ENCODE assay signal across 17 cellular contexts in the genomic region with DNA sequence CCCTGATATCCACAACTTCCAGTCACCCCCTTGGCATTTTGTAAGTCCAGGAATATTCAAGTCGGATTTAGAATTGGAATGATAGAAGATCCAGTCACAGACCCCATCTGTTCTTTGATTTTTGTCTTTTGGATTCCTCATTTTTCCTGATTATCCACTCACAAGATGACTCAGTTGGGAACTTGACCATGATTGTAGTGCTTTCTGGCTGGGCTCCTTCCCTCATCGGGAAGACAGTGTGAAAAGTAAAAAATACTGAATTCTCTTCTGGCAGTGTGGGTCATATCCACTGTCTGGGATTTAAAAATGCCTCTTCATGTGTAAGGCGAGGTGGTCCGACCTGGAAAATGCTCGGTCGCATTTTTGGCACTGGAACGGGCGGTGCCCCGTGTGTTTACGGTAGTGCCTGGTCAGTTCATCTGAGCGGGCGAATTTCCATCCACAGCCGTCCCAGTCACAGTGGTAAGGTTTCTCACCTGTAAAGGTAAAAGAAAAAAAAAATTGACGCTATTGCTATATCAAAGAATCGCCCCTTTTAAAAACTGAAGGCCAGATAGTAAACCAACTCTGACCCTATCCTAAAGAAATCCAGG. TPM values are rescaled to one million over a fixed set of nuclear protein-coding genes. Genes with fewer than 3 reads are reported as not detected.
DNase-seq lines count a peak whose midpoint lies in the region; ATAC-seq, FAIRE-seq and TF ChIP-seq lines count a peak whose summit lies in the region.
"Had no signal": no experiment of that assay in that cellular context is flagged by ENCODE, and none has a peak within 500 bp of the region (broad histone marks: within the 10 kb centered on the region; RNA-seq: fewer than 3 reads in every experiment).

No MANE protein-coding gene starts in this region.

- no peaks in the 10 kb centered on the region for H3K27me3 ChIP-seq in IMR-90 (ENCODE audit: control insufficient read depth, insufficient read depth, low read length)
- peaks cover 3 to 8% of the 10 kb centered on the region in 2 experiments for H3K27me3 ChIP-seq in endothelial cell of umbilical vein (ENCODE audit: control insufficient read depth in 2 of 2, insufficient read depth in 2 of 2, low read length in 2 of 2)
- H3K27me3 ChIP-seq in mesenchymal stem cell (ENCODE audit: control insufficient read depth in 1 of 2, insufficient read depth in 1 of 2, low read length in 2 of 2): peaks cover 0 to 21% of the 10 kb centered on the region in 2 experiments
- H3K27me3 ChIP-seq in subcutaneous abdominal adipose tissue (ENCODE audit: control insufficient read depth in 5 of 5, insufficient read depth in 4 of 5, low read length in 5 of 5): peaks cover 0 to 3% (median 0%) of the 10 kb centered on the region in 5 donors
- H3K27me3 ChIP-seq: pancreas had no signal

- no peak overlapping the region for H2BK20ac ChIP-seq in IMR-90 (ENCODE audit: low read depth, low read length)

- H3K4ac ChIP-seq in IMR-90 (ENCODE audit: low read depth, low read length) (no peak overlapping the region), mesenchymal stem cell (ENCODE audit: low read depth in 1 of 2, low read length in 2 of 2) (no peak overlapping the region)

- no peak overlapping the region for H2AFZ ChIP-seq in IMR-90 (replicated peaks; ENCODE audit: low read length, poor library complexity)
- H2AFZ ChIP-seq in endothelial cell of umbilical vein (ENCODE audit: low read depth, low read length): no peak overlapping the region
- no peak overlapping the region for H2AFZ ChIP-seq in mesenchymal stem cell (ENCODE audit: low read depth, low read length)

- in situ Hi-C loops in IMR-90 (cut with MboI; ENCODE audit: low sequenced_read_pairs): loop anchor here (10.0 to 25.0 kb wide), 2 partner anchors 249 to 402 kb away; no protein-coding TSS in a partner anchor

- intact Hi-C loops in IMR-90 (cut with micrococcal nuclease): loop anchor here (10.0 kb wide), 2 partner anchors 359 to 679 kb away; no protein-coding TSS in a partner anchor
- intact Hi-C loops in endothelial cell of umbilical vein (cut with micrococcal nuclease): loop anchor here (5.0 to 10.0 kb wide), 2 partner anchors 992 to 1629 kb away; a partner anchor contains a TSS

- POLR2A ChIA-PET in IMR-90 (lab: Charles Lee; ENCODE audit: unreplicated experiment): no interaction called here
- POLR2A ChIA-PET in endothelial cell of umbilical vein (lab: Charles Lee): no interaction called here

- H3K4me2 ChIP-seq in IMR-90 (ENCODE audit: low read depth, low read length) (no peak overlapping the region; the same call in 1 of the 2 replicates), endothelial cell of umbilical vein (ENCODE audit: insufficient read depth, low read length) (no peak overlapping the region), mesenchymal stem cell (ENCODE audit: low read length, poor library complexity, severe bottlenecking) (no peak overlapping the region)

- TF ChIP-seq POLR2A in IMR-90 (IDR thresholded peaks at IDR 0.05; ENCODE audit: low read depth, low read length) (no peak; the same call in 1 of the 2 replicates), endothelial cell of umbilical vein (IDR thresholded peaks at IDR 0.05; ENCODE audit: low read depth, low read length) (no peak)

- TF ChIP-seq CTCF in IMR-90 (conservative IDR thresholded peaks at IDR 0.05; ENCODE audit: low read depth, low read length) (no peak), endothelial cell of umbilical vein (IDR thresholded peaks at IDR 0.05; ENCODE audit: extremely low read depth in 1 of 2, insufficient read depth in 1 of 2, low read depth in 1 of 2, low read length in 2 of 2) (no peak)

- H4K8ac ChIP-seq in IMR-90 (ENCODE audit: low read depth in 2 of 2, low read length in 2 of 2): no peak overlapping the region
- H4K8ac ChIP-seq in mesenchymal stem cell (ENCODE audit: low read length): peak overlapping the region; percentile 51

- no peaks in the 10 kb centered on the region for H3K9me3 ChIP-seq in IMR-90 (ENCODE audit: control insufficient read depth, insufficient read depth, low read length)
- H3K9me3 ChIP-seq in endothelial cell of umbilical vein (replicated peaks; ENCODE audit: control insufficient read depth, insufficient read depth, low read length): no peaks in the 10 kb centered on the region
- H3K9me3 ChIP-seq in mesenchymal stem cell (ENCODE audit: control insufficient read depth, low read length): no peaks in the 10 kb centered on the region
- H3K9me3 ChIP-seq in subcutaneous abdominal adipose tissue (ENCODE audit: control insufficient read depth in 5 of 5, low read length in 5 of 5): no peaks in the 10 kb centered on the region
- H3K9me3 ChIP-seq: pancreas had no signal

- ATAC-seq in IMR-90 (ENCODE audit: low read depth) (no peak), GM19324 (IDR thresholded peaks at IDR 0.05; ENCODE audit: low FRiP score, unreplicated experiment) (no peak)
- ATAC-seq: activated T-cell treated with anti-CD3 and anti-CD28 coated beads, Interleukin-2, amount 50 U/mL, for 4 hours; pancreas had no signal

- H3K14ac ChIP-seq in IMR-90 (replicated peaks; ENCODE audit: low read depth, low read length): no peak overlapping the region
- H3K14ac ChIP-seq in mesenchymal stem cell (ENCODE audit: low read length in 2 of 2): no peak overlapping the region

- BruUV-seq in IMR-90 (replicated peaks; lab: Mats Ljungman, UMichigan) (no TSS peak), endothelial cell of umbilical vein (replicated peaks; lab: Mats Ljungman, UMichigan) (no TSS peak)

- H2AK9ac ChIP-seq in IMR-90 (replicated peaks; ENCODE audit: low read depth, low read length, poor library complexity): no peak overlapping the region

- H2BK15ac ChIP-seq in IMR-90 (ENCODE audit: low read depth, low read length): no peak overlapping the region
- H2BK15ac ChIP-seq in mesenchymal stem cell (ENCODE audit: low read depth, poor library complexity, severe bottlenecking): no peak overlapping the region

- H3K79me2 ChIP-seq in endothelial cell of umbilical vein (ENCODE audit: control insufficient read depth, insufficient read depth, low read length): no peaks in the 10 kb centered on the region

- no peak overlapping the region for H2BK5ac ChIP-seq in IMR-90 (ENCODE audit: low read depth, low read length, poor library complexity, severe bottlenecking)
- H2BK5ac ChIP-seq in mesenchymal stem cell (ENCODE audit: low read depth, low read length, poor library complexity, severe bottlenecking): no peak overlapping the region

- H3K18ac ChIP-seq in IMR-90 (ENCODE audit: low read depth, low read length) (no peak overlapping the region), mesenchymal stem cell (ENCODE audit: low read depth in 1 of 2, low read length in 2 of 2) (no peak overlapping the region)

- H3K56ac ChIP-seq in IMR-90 (ENCODE audit: extremely low read depth, insufficient read depth, low read length): no peak overlapping the region

- H3K4me3 ChIP-seq in IMR-90 (ENCODE audit: insufficient read depth, low read depth, low read length) (no peak overlapping the region), endothelial cell of umbilical vein (replicated peaks in 1 of 3; ENCODE audit: insufficient read depth in 1 of 3, low read depth in 1 of 3, low read length in 3 of 3) (no peak overlapping the region), mesenchymal stem cell (ENCODE audit: insufficient read depth in 1 of 2, low read depth in 1 of 2, low read length in 2 of 2) (peak overlapping the region in 1 of 2 experiments; percentile 96), subcutaneous abdominal adipose tissue (ENCODE audit: low read depth in 1 of 5, low read length in 5 of 5) (peak overlapping the region; percentile 84 to 100 (median 90))
- H3K4me3 ChIP-seq: pancreas had no signal

- H2BK120ac ChIP-seq in IMR-90 (ENCODE audit: low read depth, low read length): no peak overlapping the region
- no peak overlapping the region for H2BK120ac ChIP-seq in mesenchymal stem cell (ENCODE audit: low read depth, low read length)

- H4K20me1 ChIP-seq in IMR-90 (ENCODE audit: insufficient read depth, low read length) (peaks cover 5% of the 10 kb centered on the region), endothelial cell of umbilical vein (replicated peaks; ENCODE audit: control insufficient read depth, extremely low read depth, insufficient read depth, low read length) (no peaks in the 10 kb centered on the region)

- H3K4me1 ChIP-seq in IMR-90 (ENCODE audit: control insufficient read depth, insufficient read depth, low read length) (peaks cover 1% of the 10 kb centered on the region), endothelial cell of umbilical vein (ENCODE audit: control insufficient read depth, extremely low read depth, insufficient read depth, low read length) (peaks cover 11% of the 10 kb centered on the region), mesenchymal stem cell (ENCODE audit: control insufficient read depth, insufficient read depth, low read depth, low read length) (peaks cover 24% of the 10 kb centered on the region), subcutaneous abdominal adipose tissue (ENCODE audit: control insufficient read depth in 5 of 5, insufficient read depth in 5 of 5, low read length in 5 of 5) (peaks cover 4 to 53% (median 31%) of the 10 kb centered on the region in 5 donors)

- no peak overlapping the region for H3K9ac ChIP-seq in IMR-90 (ENCODE audit: low read depth, low read length)
- no peak overlapping the region for H3K9ac ChIP-seq in endothelial cell of umbilical vein (replicated peaks; ENCODE audit: extremely low read depth, insufficient read depth, low read length)
- H3K9ac ChIP-seq in mesenchymal stem cell (ENCODE audit: low read length): peak overlapping the region; percentile 96
- peak overlapping the region in 4 of 5 donors; percentile 16 to 58 (median 44) for H3K9ac ChIP-seq in subcutaneous abdominal adipose tissue (ENCODE audit: low read length in 5 of 5)

- no peaks in the 10 kb centered on the region; a peak in 2 of 4 replicates for H3K79me1 ChIP-seq in IMR-90 (ENCODE audit: low read depth in 1 of 2, low read length in 2 of 2)
- peaks cover 2% of the 10 kb centered on the region for H3K79me1 ChIP-seq in mesenchymal stem cell (replicated peaks; ENCODE audit: low read length, poor library complexity, severe bottlenecking)

- H3K23ac ChIP-seq in IMR-90 (ENCODE audit: low read depth, low read length) (no peak overlapping the region), mesenchymal stem cell (ENCODE audit: low read length in 2 of 2) (no peak overlapping the region)

- no peaks in the 10 kb centered on the region for H3K9me1 ChIP-seq in IMR-90 (ENCODE audit: insufficient read depth, low read length)
- H3K9me1 ChIP-seq in endothelial cell of umbilical vein (replicated peaks; ENCODE audit: control insufficient read depth, extremely low read depth, insufficient read depth, low read length): no peaks in the 10 kb centered on the region

- H2AK5ac ChIP-seq in IMR-90 (ENCODE audit: low read depth, low read length): peak overlapping the region; percentile 11; the same call in 1 of the 2 replicates
- H2AK5ac ChIP-seq in mesenchymal stem cell (ENCODE audit: low read length, severe bottlenecking): no peak overlapping the region

- no peak for TF ChIP-seq RAD21 in IMR-90 (IDR thresholded peaks at IDR 0.05; ENCODE audit: low read length)

- CTCF ChIA-PET in IMR-90 (lab: Yijun Ruan, JAX): no interaction called here
- CTCF ChIA-PET in endothelial cell of umbilical vein (lab: Charles Lee): no interaction called here

- peak; percentile 15 for FAIRE-seq in endothelial cell of umbilical vein (lab: Jason Lieb, UNC)
- FAIRE-seq: GM12892 had no signal

- H3K36me3 ChIP-seq in IMR-90 (ENCODE audit: control insufficient read depth, insufficient read depth, low read length) (peaks cover 17% of the 10 kb centered on the region), endothelial cell of umbilical vein (ENCODE audit: control insufficient read depth in 2 of 2, extremely low read depth in 1 of 2, insufficient read depth in 2 of 2, low read length in 2 of 2) (no peaks in the 10 kb centered on the region), mesenchymal stem cell (ENCODE audit: control insufficient read depth in 1 of 2, insufficient read depth in 2 of 2, low read depth in 1 of 2, low read length in 2 of 2) (peaks cover 6 to 43% of the 10 kb centered on the region in 2 experiments), subcutaneous abdominal adipose tissue (ENCODE audit: control insufficient read depth in 5 of 5, insufficient read depth in 5 of 5, low read length in 5 of 5) (peaks cover 16 to 30% (median 28%) of the 10 kb centered on the region in 5 donors)
- H3K36me3 ChIP-seq: pancreas had no signal

- H2BK12ac ChIP-seq in mesenchymal stem cell (ENCODE audit: low read length in 2 of 2): no peak overlapping the region

- dilution Hi-C loops in IMR-90 (cut with HindIII; ENCODE audit: low sequenced_read_pairs, unreplicated experiment): no loop called here
- dilution Hi-C loops in endothelial cell of umbilical vein (cut with MboI; ENCODE audit: extremely low pct_ligation_motif_present, low sequenced_read_pairs): no loop called here

- no peak overlapping the region for H3K27ac ChIP-seq in IMR-90 (ENCODE audit: insufficient read depth, low read length)
- no peak overlapping the region for H3K27ac ChIP-seq in endothelial cell of umbilical vein (ENCODE audit: insufficient read depth, low read depth, low read length)
- no peak overlapping the region for H3K27ac ChIP-seq in mesenchymal stem cell (ENCODE audit: low read length, poor library complexity, severe bottlenecking)
- peak overlapping the region; percentile 4 for H3K27ac ChIP-seq in subcutaneous abdominal adipose tissue (ENCODE audit: low read depth, low read length)
- H3K27ac ChIP-seq: pancreas had no signal

- no peak for DNase-seq in IMR-90
- no peak for DNase-seq in endothelial cell of umbilical vein (ENCODE audit: low read depth, low spot score)
- DNase-seq in mesenchymal stem cell: peak; percentile 33
- DNase-seq in NCI-H82 (lab: John Stamatoyannopoulos, UW): no peak
- DNase-seq in amniotic stem cell (lab: John Stamatoyannopoulos, UW): no peak
- DNase-seq in NCI-H446 (lab: John Stamatoyannopoulos, UW): no peak
- DNase-seq: activated CD4-positive, alpha-beta T cell treated with anti-CD3 and anti-CD28 coated beads for 4 hours; activated T-cell treated with anti-CD3 and anti-CD28 coated beads, Interleukin-2, amount 50 U/mL, for 4 hours; C1 segment of cervical spinal cord; EL; NCI-H1092 treated with DMSO at 0.1 percent for 48 hours; NCI-H345; pancreas; stimulated activated CD4-positive, alpha-beta T cell treated with anti-CD3 and anti-CD28 coated beads, Interleukin-1b, Interleukin-23, amount 100 ng/mL, for 48 hours had no signal

- WGBS in IMR-90 (ENCODE audit: extremely low coverage in 2 of 2, insufficient read length in 1 of 2), 2 experiments: 93% methylated on average over 9 of the region's 15 CpGs; no CpG with 5 or more reads in 1 of the 2 experiments
- WGBS in mesenchymal stem cell: 98% methylated on average over 9 of the region's 15 CpGs

- no peak overlapping the region for H4K5ac ChIP-seq in IMR-90 (ENCODE audit: low read depth, low read length)

- H4K91ac ChIP-seq in IMR-90 (ENCODE audit: insufficient read depth, low read depth, low read length) (no peak overlapping the region), mesenchymal stem cell (ENCODE audit: low read length) (no peak overlapping the region)

RNA-seq across cellular contexts. Expression of a gene that starts 4.0 kb away (rescaled TPM):
- total RNA-seq in IMR-90 (2012; rRNA removed) (1.3 and 2.2 TPM in 2 replicates), endothelial cell of umbilical vein (1.5 and 3.8 TPM in 2 replicates)
- polyA plus RNA-seq in IMR-90 (2012; rRNA removed) (3.8 and 6.9 TPM in 2 replicates), endothelial cell of umbilical vein (2.4 and 2.7 TPM in 2 replicates)
- 4.7 and 21.8 TPM in 2 replicates for polyA plus RNA-seq in IMR-90 (2012; cell fraction: cytosol; rRNA removed)
- polyA plus RNA-seq in IMR-90 (2012; cell fraction: nucleus; rRNA removed; ENCODE audit: low replicate concordance): 84.7 and 96.7 TPM in 2 replicates
- 1.2 and 2.8 TPM in 2 replicates for polyA plus RNA-seq in endothelial cell of umbilical vein (2011; cell fraction: cytosol; rRNA removed)
- polyA plus RNA-seq in endothelial cell of umbilical vein (2011; cell fraction: nucleus; rRNA removed): 18.1 and 22.2 TPM in 2 replicates
- polyA plus RNA-seq in endothelial cell of umbilical vein (2012): 1.5 and 4.1 TPM in 2 replicates
- polyA minus RNA-seq in endothelial cell of umbilical vein: 2.0 and 2.1 TPM in 2 replicates
- 29.9 TPM for polyA minus RNA-seq in endothelial cell of umbilical vein (2011; cell fraction: cytosol; rRNA and poly(A)+ RNA removed)
- 10.1 and 26.4 TPM in 2 replicates for polyA minus RNA-seq in endothelial cell of umbilical vein (2011; cell fraction: nucleus; rRNA and poly(A)+ RNA removed)
- polyA plus RNA-seq in mesenchymal stem cell (2013, experiment 1 of 2): 21.2 TPM
- 21.0 TPM for polyA plus RNA-seq in mesenchymal stem cell (2013, experiment 2 of 2)

Comparison
In these comparisons a context has a peak if more than half of its experiments do, and no peak if none do; other contexts are left out.
1. H3K4me3 ChIP-seq: peak in subcutaneous abdominal adipose tissue (5 of 5); none in IMR-90 (single experiment) and endothelial cell of umbilical vein (0 of 3).
2. H3K9ac ChIP-seq: peak in mesenchymal stem cell (single experiment) and subcutaneous abdominal adipose tissue (4 of 5); none in IMR-90 (single experiment) and endothelial cell of umbilical vein (single experiment).